ENCODE assay signal across 22 cellular contexts in genomic region chr17:44998646-44999045, GRCh38. TPM values are rescaled to one million over a fixed set of nuclear protein-coding genes. Genes with fewer than 3 reads are reported as not detected.
"Had no signal": no experiment of that assay in that cellular context is flagged by ENCODE, and none has a peak within 500 bp of the region (broad histone marks: within the 10 kb centered on the region; RNA-seq: fewer than 3 reads in every experiment).

No MANE protein-coding gene starts in this region.

- H3K27me3 ChIP-seq: colonic mucosa had no signal

- H3K27ac Mint-ChIP-seq: dendritic cell treated with granulocyte-macrophage colony-stimulating factor and Interleukin-4, amounts not matched to agents 40 ng/mL and 50 ng/mL, for 4 days; effector memory CD8-positive, alpha-beta T cell; mesothelial cell of epicardium had no signal

- H3K36me3 ChIP-seq: colonic mucosa, esophagus muscularis mucosa, gastrocnemius medialis, heart right ventricle, left lung, lower lobe of right lung had no signal

- ATAC-seq: effector memory CD8-positive, alpha-beta T cell; gastrocnemius medialis; heart right ventricle; left cardiac atrium; left lung; left ventricle myocardium superior; lower lobe of right lung; mucosa of descending colon had no signal

- H3K27ac ChIP-seq: colonic mucosa, esophagus muscularis mucosa, gastrocnemius medialis, heart right ventricle, left lung, lower lobe of right lung had no signal

- H3K4me3 ChIP-seq: colonic mucosa, esophagus muscularis mucosa, gastrocnemius medialis, heart right ventricle, left lung, lower lobe of right lung, mucosa of descending colon had no signal

- H3K36me3 Mint-ChIP-seq: mesothelial cell of epicardium had no signal

- H3K4me1 ChIP-seq: colonic mucosa, gastrocnemius medialis, left lung, lower lobe of right lung had no signal

- DNase-seq: colonic mucosa; cortex of kidney; effector CD8-positive, alpha-beta T cell; effector memory CD8-positive, alpha-beta T cell; endodermal cell; foreskin melanocyte; gastrocnemius medialis; glutamatergic neuron; head of caudate nucleus; heart right ventricle; hippocampal formation; left cardiac atrium; left lung; left ventricle myocardium superior; lower lobe of right lung; mesenchymal stem cell; mucosa of descending colon had no signal

- H3K9me3 Mint-ChIP-seq: dendritic cell treated with granulocyte-macrophage colony-stimulating factor and Interleukin-4, amounts not matched to agents 40 ng/mL and 50 ng/mL, for 4 days; effector memory CD8-positive, alpha-beta T cell had no signal

- H3K4me3 Mint-ChIP-seq: dendritic cell treated with granulocyte-macrophage colony-stimulating factor and Interleukin-4, amounts not matched to agents 40 ng/mL and 50 ng/mL, for 4 days; effector memory CD8-positive, alpha-beta T cell; endodermal cell; mesothelial cell of epicardium had no signal

- H3K9me3 ChIP-seq: colonic mucosa, gastrocnemius medialis had no signal

RNA-seq across cellular contexts. Expression of gene C1QL1, which starts 30.5 kb away (rescaled TPM):
- total RNA-seq: epithelial cell of proximal tubule, gastrocnemius medialis, lower lobe of right lung, mesenteric fat pad had no signal

RNA-seq across cellular contexts. Expression of gene KIF18B, which starts 51.1 kb away (rescaled TPM):
- total RNA-seq: mesenteric fat pad had no signal
